Comparison of ENCODE assay signal across 8 cellular contexts in the genomic region with DNA sequence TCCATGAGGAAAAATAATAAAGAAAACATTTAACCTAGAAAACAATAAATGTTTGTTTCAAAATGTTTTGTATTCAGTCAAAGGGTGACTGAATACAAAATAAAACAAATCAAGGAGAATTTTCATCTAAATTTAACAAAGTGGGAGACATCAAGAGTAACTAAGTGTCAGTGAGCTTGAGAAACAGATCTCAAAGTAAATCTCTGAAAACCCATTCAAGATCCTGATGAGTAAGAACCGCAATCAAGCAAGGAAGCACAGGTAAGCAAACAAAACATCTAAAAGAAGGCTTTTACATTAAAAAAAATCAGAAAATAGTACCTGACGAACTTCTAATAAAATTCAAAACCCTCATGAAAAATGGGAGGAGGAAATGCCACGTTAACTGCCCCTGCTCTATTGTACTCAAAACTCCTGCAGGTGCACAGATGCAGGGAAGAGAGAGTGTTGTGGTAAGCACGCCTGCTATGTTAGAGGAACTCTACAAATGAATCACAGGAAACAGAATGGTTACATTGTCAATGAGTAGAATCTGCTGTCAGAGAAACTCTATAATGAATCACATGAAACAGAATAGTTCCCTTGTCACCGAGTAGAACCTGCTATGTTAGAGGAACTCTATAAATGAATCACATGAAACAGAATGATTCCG.
DNase-seq lines count a peak whose midpoint lies in the region; ATAC-seq and TF ChIP-seq lines count a peak whose summit lies in the region.
"Not testable (repeated sequence)": the region's sequence is repeated elsewhere in the genome, so short reads cannot be mapped to it uniquely, and the experiment has no call there.

No MANE protein-coding gene starts in this region.

- H3K4me3 Mint-ChIP-seq in T-helper 2 cell treated with Interferon-gamma antibody and Interleukin-4, amounts not matched to agents 5 μg/mL and 100 μg/mL, for 36 hours = peak overlapping the region; percentile 50
- not testable (repeated sequence) for H3K4me3 Mint-ChIP-seq in stimulated activated naive B cell treated with anti-CD40 and anti-IgM and Interleukin-4, amounts not matched to agents 10 μg/mL and 1 μg/mL and 100 μg/mL, for 72 hours

- H4K20me1 ChIP-seq in MM.1S (ENCODE audit: insufficient read depth, low read length) = not testable (repeated sequence)

- not testable (repeated sequence) for H3K27me3 Mint-ChIP-seq in T-helper 2 cell treated with Interferon-gamma antibody and Interleukin-4, amounts not matched to agents 5 μg/mL and 100 μg/mL, for 36 hours (ENCODE audit: low read depth); stimulated activated naive B cell treated with anti-CD40 and anti-IgM and Interleukin-4, amounts not matched to agents 10 μg/mL and 1 μg/mL and 100 μg/mL, for 72 hours

- not testable (repeated sequence) for H3K4me1 ChIP-seq in MM.1S (ENCODE audit: low read length)

- H3K4me1 Mint-ChIP-seq in T-helper 2 cell treated with Interferon-gamma antibody and Interleukin-4, amounts not matched to agents 5 μg/mL and 100 μg/mL, for 36 hours (ENCODE audit: low read depth); stimulated activated naive B cell treated with anti-CD40 and anti-IgM and Interleukin-4, amounts not matched to agents 10 μg/mL and 1 μg/mL and 100 μg/mL, for 72 hours: not testable (repeated sequence)

- H3K9ac ChIP-seq in MM.1S (ENCODE audit: low read length) = not testable (repeated sequence)

- not testable (repeated sequence) for H3K27me3 ChIP-seq in MM.1S (replicated peaks; ENCODE audit: insufficient read depth, low read length)

- peak overlapping the region; percentile 41; the same call in 1 of the 2 replicates for H3K27ac ChIP-seq in MM.1S (ENCODE audit: low read length)

- DNase-seq in MM.1S = peak; percentile 60
- DNase-seq in T-helper 2 cell treated with Interferon-gamma antibody and Interleukin-4, amounts not matched to agents 5 μg/mL and 100 μg/mL, for 36 hours (ENCODE audit: low spot score) = peak; percentile 14
- DNase-seq in activated naive CD4-positive, alpha-beta T cell treated with anti-CD3 and anti-CD28 coated beads, Interleukin-2, amount 50 U/mL, for 72 hours (ENCODE audit: low spot score in 2 of 2) = peak in 1 of 2 donors; percentile 3
- DNase-seq in stimulated activated naive B cell treated with anti-CD40 and anti-IgM and Interleukin-4, amounts not matched to agents 10 μg/mL and 1 μg/mL and 100 μg/mL, for 72 hours = not testable (repeated sequence)

- not testable (repeated sequence) for H3K36me3 ChIP-seq in MM.1S (replicated peaks; ENCODE audit: insufficient read depth, low read length)

- not testable (repeated sequence) for H3K79me2 ChIP-seq in MM.1S (ENCODE audit: low read length)

- peak overlapping the region; percentile 56 for H3K27ac Mint-ChIP-seq in T-helper 2 cell treated with Interferon-gamma antibody and Interleukin-4, amounts not matched to agents 5 μg/mL and 100 μg/mL, for 36 hours
- not testable (repeated sequence) for H3K27ac Mint-ChIP-seq in activated naive CD4-positive, alpha-beta T cell treated with anti-CD3 and anti-CD28 coated beads, Interleukin-2, amount 50 U/mL, for 72 hours; stimulated activated naive B cell treated with anti-CD40 and anti-IgM and Interleukin-4, amounts not matched to agents 10 μg/mL and 1 μg/mL and 100 μg/mL, for 72 hours

- H3K9me3 Mint-ChIP-seq in T-helper 2 cell treated with Interferon-gamma antibody and Interleukin-4, amounts not matched to agents 5 μg/mL and 100 μg/mL, for 36 hours; stimulated activated naive B cell treated with anti-CD40 and anti-IgM and Interleukin-4, amounts not matched to agents 10 μg/mL and 1 μg/mL and 100 μg/mL, for 72 hours: not testable (repeated sequence)
- H3K9me3 Mint-ChIP-seq in activated naive CD4-positive, alpha-beta T cell treated with anti-CD3 and anti-CD28 coated beads, Interleukin-2, amount 50 U/mL, for 72 hours = peaks cover 5 to 10% of the 10 kb centered on the region in 2 donors

- H3K9me3 ChIP-seq in MM.1S (replicated peaks; ENCODE audit: insufficient read depth, low read length) = not testable (repeated sequence)

- peak; percentile 41 for ATAC-seq in GM18498 (IDR thresholded peaks at IDR 0.05; ENCODE audit: unreplicated experiment)
- ATAC-seq in GM19395 (IDR thresholded peaks at IDR 0.05; ENCODE audit: unreplicated experiment) = peak; percentile 82
- ATAC-seq in HG02763 (IDR thresholded peaks at IDR 0.05; ENCODE audit: unreplicated experiment) = peak; percentile 81
- ATAC-seq in HG03378 (IDR thresholded peaks at IDR 0.05; ENCODE audit: unreplicated experiment) = peak; percentile 94
- peak; percentile 86 to 100 for ATAC-seq in activated naive CD4-positive, alpha-beta T cell treated with anti-CD3 and anti-CD28 coated beads, Interleukin-2, amount 50 U/mL, for 72 hours
- peak; percentile 97 to 99 for ATAC-seq in stimulated activated naive B cell treated with anti-CD40 and anti-IgM and Interleukin-4, amounts not matched to agents 10 μg/mL and 1 μg/mL and 100 μg/mL, for 72 hours (replicated peaks)

- not testable (repeated sequence) for H3F3A ChIP-seq in MM.1S (ENCODE audit: insufficient read depth, low read length)

- H3K9me2 ChIP-seq in MM.1S (replicated peaks; ENCODE audit: insufficient read depth, low read length) = not testable (repeated sequence)

- H3K4me3 ChIP-seq in MM.1S (ENCODE audit: low read length) = peak overlapping the region; percentile 29; the same call in 1 of the 2 replicates

- not testable (repeated sequence) for H2AFZ ChIP-seq in MM.1S (ENCODE audit: low read length)

- H3K4me2 ChIP-seq in MM.1S (ENCODE audit: low read depth, low read length) = peak overlapping the region; percentile 29; the same call in 1 of the 2 replicates

- not testable (repeated sequence) for TF ChIP-seq CTCF in MM.1S (IDR thresholded peaks at IDR 0.05; ENCODE audit: low read length)

- H3K36me3 Mint-ChIP-seq in T-helper 2 cell treated with Interferon-gamma antibody and Interleukin-4, amounts not matched to agents 5 μg/mL and 100 μg/mL, for 36 hours (ENCODE audit: low read depth); stimulated activated naive B cell treated with anti-CD40 and anti-IgM and Interleukin-4, amounts not matched to agents 10 μg/mL and 1 μg/mL and 100 μg/mL, for 72 hours: not testable (repeated sequence)
- H3K36me3 Mint-ChIP-seq in activated naive CD4-positive, alpha-beta T cell treated with anti-CD3 and anti-CD28 coated beads, Interleukin-2, amount 50 U/mL, for 72 hours = peaks cover 0 to 16% of the 10 kb centered on the region in 2 donors

Comparison
In these comparisons a context has a peak if more than half of its experiments do, and no peak if none do; other contexts are left out.
1. ATAC-seq: peak in every context shown above with its lines; median percentile 98 in stimulated activated naive B cell treated with anti-CD40 and anti-IgM and Interleukin-4, amounts not matched to agents 10 μg/mL and 1 μg/mL and 100 μg/mL, for 72 hours; 94 in HG03378; 93 in activated naive CD4-positive, alpha-beta T cell treated with anti-CD3 and anti-CD28 coated beads, Interleukin-2, amount 50 U/mL, for 72 hours; 82 in GM19395; 81 in HG02763; 41 in GM18498.